In genomic region chr1:116485071-116485735, GRCh38 we compare ENCODE assay signal across 8 cellular contexts.
DNase-seq lines count a peak whose midpoint lies in the region; ATAC-seq, FAIRE-seq and TF ChIP-seq lines count a peak whose summit lies in the region.

No MANE protein-coding gene starts in this region.

- H3K4me3 Mint-ChIP-seq in activated CD4-positive, alpha-beta T cell treated with anti-CD3 and anti-CD28 coated beads, Interleukin-2, amount 10 ng/mL, durations not matched to agents 7 days and 5 days = no peak overlapping the region

- TF ChIP-seq CTCF in BJ (IDR thresholded peaks at IDR 0.05; ENCODE audit: insufficient read depth, low read depth, low read length) = peak; percentile 88
- TF ChIP-seq CTCF in lung (IDR thresholded peaks at IDR 0.05; ENCODE audit: control extremely low read depth, extremely low read depth) = peak; percentile 88

- POLR2A ChIA-PET in BJ (lab: Charles Lee) = no interaction called here
- POLR2A ChIA-PET in activated CD4-positive, alpha-beta T cell treated with anti-CD3 and anti-CD28 coated beads, Interleukin-2, amount 10 ng/mL, durations not matched to agents 7 days and 5 days (lab: Charles Lee) = no interaction called here

- WGBS in lung, 2 donors = 36 to 39% methylated on average over 6 of the region's 6 CpGs

- H3K4me1 Mint-ChIP-seq in activated CD4-positive, alpha-beta T cell treated with anti-CD3 and anti-CD28 coated beads, Interleukin-2, amount 10 ng/mL, durations not matched to agents 7 days and 5 days = peaks cover 6% of the 10 kb centered on the region

- H3K4me3 ChIP-seq in BJ (ENCODE audit: low read depth, low read length) = no peak overlapping the region
- H3K4me3 ChIP-seq in lung = no peak overlapping the region

- H3K4me1 ChIP-seq in lung (ENCODE audit: control insufficient read depth in 2 of 2, insufficient read depth in 2 of 2, low read length in 2 of 2) = peaks cover 0 to 3% of the 10 kb centered on the region in 2 donors

- CTCF ChIA-PET in BJ (lab: Yijun Ruan, JAX) = interaction anchor here (0.6 to 8.6 kb wide), 67 partner anchors 10 to 802 kb away, joined by 3 to 175 read pairs (median 4); partner anchors contain the start of gene ATP1A1
- CTCF ChIA-PET in activated CD4-positive, alpha-beta T cell treated with anti-CD3 and anti-CD28 coated beads, Interleukin-2, amount 10 ng/mL, durations not matched to agents 7 days and 5 days (lab: Charles Lee) = interaction anchor here (0.6 to 6.5 kb wide), 49 partner anchors 8 to 602 kb away, joined by 3 to 99 read pairs (median 4); partner anchors contain the start of gene MAB21L3

- H3K27me3 Mint-ChIP-seq in activated CD4-positive, alpha-beta T cell treated with anti-CD3 and anti-CD28 coated beads, Interleukin-2, amount 10 ng/mL, durations not matched to agents 7 days and 5 days = peaks cover 3% of the 10 kb centered on the region

- no peak overlapping the region for H3K27ac Mint-ChIP-seq in activated CD4-positive, alpha-beta T cell treated with anti-CD3 and anti-CD28 coated beads, Interleukin-2, amount 10 ng/mL, durations not matched to agents 7 days and 5 days

- H3K36me3 ChIP-seq in BJ (ENCODE audit: control insufficient read depth, insufficient read depth, low read length) = no peaks in the 10 kb centered on the region
- no peaks in the 10 kb centered on the region for H3K36me3 ChIP-seq in lung (ENCODE audit: control insufficient read depth in 2 of 2, insufficient read depth in 2 of 2, low read length in 2 of 2)

- DNase-seq in BJ (ENCODE audit: low read depth) = no peak
- peak; percentile 72 for DNase-seq in GM19239 (ENCODE audit: insufficient read length, low spot score)
- DNase-seq in NCI-H524 (lab: John Stamatoyannopoulos, UW) = peak; percentile 56 to 72
- DNase-seq in activated CD4-positive, alpha-beta T cell treated with anti-CD3 and anti-CD28 coated beads, Interleukin-2, amount 10 ng/mL, durations not matched to agents 7 days and 5 days = peak; percentile 88
- DNase-seq in dermis microvascular lymphatic vessel endothelial cell (ENCODE audit: low read depth in 2 of 2) = peak; percentile 80 to 86
- DNase-seq in lung (ENCODE audit: low spot score) = peak; percentile 88
- DNase-seq in stimulated activated CD8-positive, alpha-beta memory T cell treated with anti-CD3 and anti-CD28 coated beads, Interleukin-12 subunit alpha, Interleukin-12 subunit beta, amount 100 ng/mL, for 1 hour (ENCODE audit: low read depth) = peak; percentile 88

- no peaks in the 10 kb centered on the region for H3K9me3 Mint-ChIP-seq in activated CD4-positive, alpha-beta T cell treated with anti-CD3 and anti-CD28 coated beads, Interleukin-2, amount 10 ng/mL, durations not matched to agents 7 days and 5 days

- no peaks in the 10 kb centered on the region for H3K36me3 Mint-ChIP-seq in activated CD4-positive, alpha-beta T cell treated with anti-CD3 and anti-CD28 coated beads, Interleukin-2, amount 10 ng/mL, durations not matched to agents 7 days and 5 days (ENCODE audit: low read depth)

- no peak overlapping the region for H3K27ac ChIP-seq in lung (ENCODE audit: low read depth in 1 of 2, low read length in 1 of 2)

- H3K9me3 ChIP-seq in lung (ENCODE audit: control insufficient read depth in 2 of 2, insufficient read depth in 1 of 2, low read length in 1 of 2) = no peaks in the 10 kb centered on the region

- H3K27me3 ChIP-seq in BJ (ENCODE audit: control insufficient read depth, insufficient read depth, low read length) (no peaks in the 10 kb centered on the region; the same call in 1 of the 2 replicates), lung (ENCODE audit: control insufficient read depth, insufficient read depth) (no peaks in the 10 kb centered on the region)

- ATAC-seq in HG03432 (IDR thresholded peaks at IDR 0.05; ENCODE audit: unreplicated experiment) (peak; percentile 73), lung (ENCODE audit: insufficient read depth, low FRiP score) (peak; percentile 88)

- peak; percentile 67 for FAIRE-seq in GM19239 (lab: Jason Lieb, UNC)
